ENCODE assay signal across 1 cellular context in genomic region chr4:69832326-69833030, GRCh38.
TF ChIP-seq lines count a peak whose summit lies in the region.

No MANE protein-coding gene starts in this region.

TF ChIP-seq in HepG2, 621 proteins besides CTCF, POLR2A, EP300 and RAD21 (continued from another document and continues in another):
- TF ChIP-seq, protein P1, sequence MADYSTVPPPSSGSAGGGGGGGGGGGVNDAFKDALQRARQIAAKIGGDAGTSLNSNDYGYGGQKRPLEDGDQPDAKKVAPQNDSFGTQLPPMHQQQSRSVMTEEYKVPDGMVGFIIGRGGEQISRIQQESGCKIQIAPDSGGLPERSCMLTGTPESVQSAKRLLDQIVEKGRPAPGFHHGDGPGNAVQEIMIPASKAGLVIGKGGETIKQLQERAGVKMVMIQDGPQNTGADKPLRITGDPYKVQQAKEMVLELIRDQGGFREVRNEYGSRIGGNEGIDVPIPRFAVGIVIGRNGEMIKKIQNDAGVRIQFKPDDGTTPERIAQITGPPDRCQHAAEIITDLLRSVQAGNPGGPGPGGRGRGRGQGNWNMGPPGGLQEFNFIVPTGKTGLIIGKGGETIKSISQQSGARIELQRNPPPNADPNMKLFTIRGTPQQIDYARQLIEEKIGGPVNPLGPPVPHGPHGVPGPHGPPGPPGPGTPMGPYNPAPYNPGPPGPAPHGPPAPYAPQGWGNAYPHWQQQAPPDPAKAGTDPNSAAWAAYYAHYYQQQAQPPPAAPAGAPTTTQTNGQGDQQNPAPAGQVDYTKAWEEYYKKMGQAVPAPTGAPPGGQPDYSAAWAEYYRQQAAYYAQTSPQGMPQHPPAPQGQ (CRISPR knock-in tag; IDR thresholded peaks at IDR 0.05; ENCODE audit: borderline replicate concordance) = no peak
- peak; percentile 88 for TF ChIP-seq HOXA3 (CRISPR knock-in tag; IDR thresholded peaks at IDR 0.05)
- peak; percentile 70; the same call in 1 of the 2 replicates for TF ChIP-seq ZNF556 (CRISPR knock-in tag; IDR thresholded peaks at IDR 0.05; ENCODE audit: borderline replicate concordance)
- TF ChIP-seq ZFP90 (CRISPR knock-in tag; IDR thresholded peaks at IDR 0.05; ENCODE audit: borderline replicate concordance) = no peak
- no peak for TF ChIP-seq E2F5 (CRISPR knock-in tag; conservative IDR thresholded peaks at IDR 0.05)
- no peak for TF ChIP-seq KLF6 (CRISPR knock-in tag; IDR thresholded peaks at IDR 0.05)
- no peak for TF ChIP-seq THAP7 (CRISPR knock-in tag; IDR thresholded peaks at IDR 0.05)
- peak; percentile 72; the same call in 1 of the 2 replicates for TF ChIP-seq TEF (CRISPR knock-in tag; IDR thresholded peaks at IDR 0.05)
- no peak for TF ChIP-seq THYN1 (CRISPR knock-in tag; IDR thresholded peaks at IDR 0.05; ENCODE audit: borderline replicate concordance, low read depth)
- TF ChIP-seq ZNF337 (CRISPR knock-in tag; IDR thresholded peaks at IDR 0.05; ENCODE audit: borderline replicate concordance, low read depth) = no peak
- no peak for TF ChIP-seq ZFY (CRISPR knock-in tag; IDR thresholded peaks at IDR 0.05)
- TF ChIP-seq SMAD1 (CRISPR knock-in tag; IDR thresholded peaks at IDR 0.05; ENCODE audit: borderline replicate concordance, low read depth) = no peak
- no peak; the same call in 1 of the 2 replicates for TF ChIP-seq GABPB1 (CRISPR knock-in tag; IDR thresholded peaks at IDR 0.05)
- TF ChIP-seq SP4 (CRISPR knock-in tag; IDR thresholded peaks at IDR 0.05) = no peak
- peak; percentile 68; the same call in 1 of the 2 replicates for TF ChIP-seq ZNF441 (CRISPR knock-in tag; IDR thresholded peaks at IDR 0.05; ENCODE audit: borderline replicate concordance)
- TF ChIP-seq SKI (IDR thresholded peaks at IDR 0.05; ENCODE audit: partially characterized antibody) = peak; percentile 98
- TF ChIP-seq ZNF407 (CRISPR knock-in tag; IDR thresholded peaks at IDR 0.05; ENCODE audit: not compliant biosample characterization) = no peak
- TF ChIP-seq PAXIP1 (CRISPR knock-in tag; conservative IDR thresholded peaks at IDR 0.05) = peak; percentile 99
- peak; percentile 100 for TF ChIP-seq HNF1B (CRISPR knock-in tag; IDR thresholded peaks at IDR 0.05)
- TF ChIP-seq, protein P2, sequence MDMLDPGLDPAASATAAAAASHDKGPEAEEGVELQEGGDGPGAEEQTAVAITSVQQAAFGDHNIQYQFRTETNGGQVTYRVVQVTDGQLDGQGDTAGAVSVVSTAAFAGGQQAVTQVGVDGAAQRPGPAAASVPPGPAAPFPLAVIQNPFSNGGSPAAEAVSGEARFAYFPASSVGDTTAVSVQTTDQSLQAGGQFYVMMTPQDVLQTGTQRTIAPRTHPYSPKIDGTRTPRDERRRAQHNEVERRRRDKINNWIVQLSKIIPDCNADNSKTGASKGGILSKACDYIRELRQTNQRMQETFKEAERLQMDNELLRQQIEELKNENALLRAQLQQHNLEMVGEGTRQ (IDR thresholded peaks at IDR 0.05; ENCODE audit: low read depth, low read length) = no peak
- TF ChIP-seq, protein P2 (CRISPR knock-in tag; IDR thresholded peaks at IDR 0.05; ENCODE audit: borderline replicate concordance) = no peak
- no peak for TF ChIP-seq GMEB2 (CRISPR knock-in tag; IDR thresholded peaks at IDR 0.05; ENCODE audit: low read depth)
- TF ChIP-seq ZNF552 (CRISPR knock-in tag; IDR thresholded peaks at IDR 0.05; ENCODE audit: borderline replicate concordance) = no peak
- peak; percentile 37; the same call in 1 of the 2 replicates for TF ChIP-seq TFDP1 (CRISPR knock-in tag; IDR thresholded peaks at IDR 0.05; ENCODE audit: borderline replicate concordance)
- TF ChIP-seq ZBTB21 (CRISPR knock-in tag; IDR thresholded peaks at IDR 0.05) = no peak
- no peak for TF ChIP-seq ZNF260 (CRISPR knock-in tag; IDR thresholded peaks at IDR 0.05; ENCODE audit: borderline replicate concordance, low read depth)
- TF ChIP-seq, protein P3, sequence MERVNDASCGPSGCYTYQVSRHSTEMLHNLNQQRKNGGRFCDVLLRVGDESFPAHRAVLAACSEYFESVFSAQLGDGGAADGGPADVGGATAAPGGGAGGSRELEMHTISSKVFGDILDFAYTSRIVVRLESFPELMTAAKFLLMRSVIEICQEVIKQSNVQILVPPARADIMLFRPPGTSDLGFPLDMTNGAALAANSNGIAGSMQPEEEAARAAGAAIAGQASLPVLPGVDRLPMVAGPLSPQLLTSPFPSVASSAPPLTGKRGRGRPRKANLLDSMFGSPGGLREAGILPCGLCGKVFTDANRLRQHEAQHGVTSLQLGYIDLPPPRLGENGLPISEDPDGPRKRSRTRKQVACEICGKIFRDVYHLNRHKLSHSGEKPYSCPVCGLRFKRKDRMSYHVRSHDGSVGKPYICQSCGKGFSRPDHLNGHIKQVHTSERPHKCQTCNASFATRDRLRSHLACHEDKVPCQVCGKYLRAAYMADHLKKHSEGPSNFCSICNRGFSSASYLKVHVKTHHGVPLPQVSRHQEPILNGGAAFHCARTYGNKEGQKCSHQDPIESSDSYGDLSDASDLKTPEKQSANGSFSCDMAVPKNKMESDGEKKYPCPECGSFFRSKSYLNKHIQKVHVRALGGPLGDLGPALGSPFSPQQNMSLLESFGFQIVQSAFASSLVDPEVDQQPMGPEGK (CRISPR knock-in tag; IDR thresholded peaks at IDR 0.05) = peak; percentile 99
